In genomic region chr4:102632236-102632635, GRCh38 we compare ENCODE assay signal across 21 cellular contexts.
A peak's percentile ranks its signal among the peaks of the same experiment; 100 is the strongest.
DNase-seq lines count a peak whose midpoint lies in the region; ATAC-seq, FAIRE-seq and TF ChIP-seq lines count a peak whose summit lies in the region.
"Had no signal": no experiment of that assay in that cellular context is flagged by ENCODE, and none has a peak within 500 bp of the region (broad histone marks: within the 10 kb centered on the region; RNA-seq: fewer than 3 reads in every experiment).

No MANE protein-coding gene starts in this region.

- peak overlapping the region; percentile 65 for H3K27ac Mint-ChIP-seq in activated naive CD4-positive, alpha-beta T cell treated with anti-CD3 and anti-CD28 coated beads, Interleukin-2, amount 50 U/mL, for 24 hours
- H3K27ac Mint-ChIP-seq in CD8-positive, alpha-beta memory T cell = peak overlapping the region in 7 of 8 donors; percentile 69 to 98 (median 92)
- H3K27ac Mint-ChIP-seq in naive thymus-derived CD8-positive, alpha-beta T cell = peak overlapping the region; percentile 74 to 98 (median 96)
- H3K27ac Mint-ChIP-seq: GM23338, H9 had no signal

- H2BK15ac ChIP-seq in neuronal stem cell (ENCODE audit: low read length) = no peak overlapping the region

- H3K27me3 Mint-ChIP-seq in activated naive CD4-positive, alpha-beta T cell treated with anti-CD3 and anti-CD28 coated beads, Interleukin-2, amount 50 U/mL, for 24 hours = no peaks in the 10 kb centered on the region
- no peaks in the 10 kb centered on the region for H3K27me3 Mint-ChIP-seq in CD8-positive, alpha-beta memory T cell
- H3K27me3 Mint-ChIP-seq in naive thymus-derived CD8-positive, alpha-beta T cell = no peaks in the 10 kb centered on the region

- H3K36me3 Mint-ChIP-seq in activated naive CD4-positive, alpha-beta T cell treated with anti-CD3 and anti-CD28 coated beads, Interleukin-2, amount 50 U/mL, for 24 hours = peaks cover 6% of the 10 kb centered on the region
- H3K36me3 Mint-ChIP-seq in CD8-positive, alpha-beta memory T cell = peaks cover 5 to 49% (median 20%) of the 10 kb centered on the region in 3 donors
- peaks cover 0 to 22% (median 22%) of the 10 kb centered on the region in 3 donors for H3K36me3 Mint-ChIP-seq in naive thymus-derived CD8-positive, alpha-beta T cell

- CTCF ChIA-PET in CD8-positive, alpha-beta memory T cell (lab: Charles Lee) = interaction anchor here (1.5 kb wide), 1 partner anchor 201 kb away, joined by 6 read pairs; no protein-coding TSS in a partner anchor
- CTCF ChIA-PET in endothelial cell of umbilical vein (lab: Charles Lee) = interaction anchor here (0.6 to 1.1 kb wide), 3 partner anchors 8 to 241 kb away, joined by 4 to 5 read pairs (median 4); no protein-coding TSS in a partner anchor

- TF ChIP-seq CTCF in endothelial cell of umbilical vein (IDR thresholded peaks at IDR 0.05; ENCODE audit: extremely low read depth in 1 of 2, insufficient read depth in 1 of 2, low read depth in 1 of 2, low read length in 2 of 2) = no peak

- peaks cover 55% of the 10 kb centered on the region for H3K4me1 Mint-ChIP-seq in activated naive CD4-positive, alpha-beta T cell treated with anti-CD3 and anti-CD28 coated beads, Interleukin-2, amount 50 U/mL, for 24 hours
- H3K4me1 Mint-ChIP-seq in CD8-positive, alpha-beta memory T cell = peaks cover 50 to 57% (median 53%) of the 10 kb centered on the region in 3 donors
- peaks cover 23 to 58% (median 53%) of the 10 kb centered on the region in 4 donors for H3K4me1 Mint-ChIP-seq in naive thymus-derived CD8-positive, alpha-beta T cell
- H3K4me1 Mint-ChIP-seq: GM23338, H9 had no signal

- no peak for ATAC-seq in naive thymus-derived CD8-positive, alpha-beta T cell
- ATAC-seq in HG02798 (IDR thresholded peaks at IDR 0.05; ENCODE audit: poor library complexity, unreplicated experiment) = no peak
- ATAC-seq: GM23338, Panc1 had no signal

- H3K4me2 ChIP-seq in endothelial cell of umbilical vein (ENCODE audit: insufficient read depth, low read length) (peak overlapping the region; percentile 62), neuronal stem cell (ENCODE audit: insufficient read depth, low read length, poor library complexity, severe bottlenecking) (no peak overlapping the region)
- H3K4me2 ChIP-seq: GM23338 had no signal

- no peaks in the 10 kb centered on the region for H3K9me3 ChIP-seq in CD8-positive, alpha-beta memory T cell (ENCODE audit: low read length)
- H3K9me3 ChIP-seq in endothelial cell of umbilical vein (replicated peaks; ENCODE audit: control insufficient read depth, insufficient read depth, low read length) (no peaks in the 10 kb centered on the region), neuronal stem cell (replicated peaks in 1 of 2; ENCODE audit: control insufficient read depth in 2 of 2, insufficient read depth in 1 of 2, low read depth in 1 of 2, low read length in 2 of 2) (no peaks in the 10 kb centered on the region)

- H3K79me1 ChIP-seq in neuronal stem cell (ENCODE audit: low read depth, low read length) = no peaks in the 10 kb centered on the region

- no peaks in the 10 kb centered on the region for H3K9me3 Mint-ChIP-seq in activated naive CD4-positive, alpha-beta T cell treated with anti-CD3 and anti-CD28 coated beads, Interleukin-2, amount 50 U/mL, for 24 hours
- H3K9me3 Mint-ChIP-seq in CD8-positive, alpha-beta memory T cell = no peaks in the 10 kb centered on the region
- no peaks in the 10 kb centered on the region for H3K9me3 Mint-ChIP-seq in naive thymus-derived CD8-positive, alpha-beta T cell
- H3K9me3 Mint-ChIP-seq: GM23338, H9 had no signal

- no peak overlapping the region for H2BK120ac ChIP-seq in neuronal stem cell (ENCODE audit: low read depth, low read length)

- H3K79me2 ChIP-seq in endothelial cell of umbilical vein (ENCODE audit: control insufficient read depth, insufficient read depth, low read length) = no peaks in the 10 kb centered on the region

- peak; percentile 82 for FAIRE-seq in endothelial cell of umbilical vein (lab: Jason Lieb, UNC)
- FAIRE-seq: GM12891 had no signal

- H3K9ac ChIP-seq in endothelial cell of umbilical vein (replicated peaks; ENCODE audit: extremely low read depth, insufficient read depth, low read length) (no peak overlapping the region), neuronal stem cell (ENCODE audit: low read depth, low read length, poor library complexity) (no peak overlapping the region)

- H3K4me1 ChIP-seq in CD8-positive, alpha-beta memory T cell (ENCODE audit: insufficient read depth, low read length) = peaks cover 35% of the 10 kb centered on the region
- peaks cover 26% of the 10 kb centered on the region for H3K4me1 ChIP-seq in endothelial cell of umbilical vein (ENCODE audit: control insufficient read depth, extremely low read depth, insufficient read depth, low read length)
- H3K4me1 ChIP-seq in neuronal stem cell (ENCODE audit: control insufficient read depth in 2 of 2, insufficient read depth in 1 of 2, low read depth in 1 of 2, low read length in 2 of 2) = peaks cover 2 to 7% of the 10 kb centered on the region in 2 donors

- no peaks in the 10 kb centered on the region for H4K20me1 ChIP-seq in endothelial cell of umbilical vein (replicated peaks; ENCODE audit: control insufficient read depth, extremely low read depth, insufficient read depth, low read length)

- BruUV-seq in endothelial cell of umbilical vein (replicated peaks; lab: Mats Ljungman, UMichigan) = no TSS peak

- no peak for TF ChIP-seq POLR2A in endothelial cell of umbilical vein (IDR thresholded peaks at IDR 0.05; ENCODE audit: low read depth, low read length)

- H4K91ac ChIP-seq in neuronal stem cell (ENCODE audit: low read depth, low read length, poor library complexity) = no peak overlapping the region

- H3K4me3 ChIP-seq in CD8-positive, alpha-beta memory T cell (ENCODE audit: low read length) = no peak overlapping the region
- H3K4me3 ChIP-seq in endothelial cell of umbilical vein (replicated peaks in 1 of 3; ENCODE audit: insufficient read depth in 1 of 3, low read depth in 1 of 3, low read length in 3 of 3) (no peak overlapping the region), neuronal stem cell (ENCODE audit: low read length in 2 of 2) (no peak overlapping the region)
- H3K4me3 ChIP-seq: GM23338 had no signal

- no peak overlapping the region for H3K27ac ChIP-seq in CD8-positive, alpha-beta memory T cell (ENCODE audit: low read depth, low read length)
- peak overlapping the region; percentile 27 for H3K27ac ChIP-seq in endothelial cell of umbilical vein (ENCODE audit: insufficient read depth, low read depth, low read length)
- H3K27ac ChIP-seq in neuronal stem cell (replicated peaks; ENCODE audit: low read length) = no peak overlapping the region
- H3K27ac ChIP-seq: RWPE1 had no signal

- H2BK12ac ChIP-seq in neuronal stem cell (ENCODE audit: low read length) = no peak overlapping the region

- no peak overlapping the region for H2BK5ac ChIP-seq in neuronal stem cell (ENCODE audit: low read length)

- no CpG with 5 or more reads among the region's 2 CpGs for WGBS in neuronal stem cell (ENCODE audit: extremely low coverage in 2 of 2, insufficient read length in 2 of 2, insufficient replicate concordance in 1 of 2), 2 donors

- H3K14ac ChIP-seq in neuronal stem cell (ENCODE audit: low read length) = no peak overlapping the region

- intact Hi-C loops in endothelial cell of umbilical vein (cut with micrococcal nuclease) = no loop called here

- POLR2A ChIA-PET in CD8-positive, alpha-beta memory T cell (lab: Charles Lee) = no interaction called here
- POLR2A ChIA-PET in endothelial cell of umbilical vein (lab: Charles Lee) = no interaction called here
- POLR2A ChIA-PET in naive thymus-derived CD8-positive, alpha-beta T cell (lab: Charles Lee) = interaction anchor here (2.6 kb wide), 1 partner anchor 195 kb away, joined by 30 read pairs; the partner anchor contains the start of gene UBE2D3

- H2AFZ ChIP-seq in endothelial cell of umbilical vein (ENCODE audit: low read depth, low read length) = peak overlapping the region; percentile 41
- no peak overlapping the region for H2AFZ ChIP-seq in neuronal stem cell (ENCODE audit: low read length)
- H2AFZ ChIP-seq: GM23338 had no signal

- H3K18ac ChIP-seq in neuronal stem cell (ENCODE audit: low read length) = no peak overlapping the region

- no peaks in the 10 kb centered on the region for H3K36me3 ChIP-seq in CD8-positive, alpha-beta memory T cell (ENCODE audit: insufficient read depth, low read length)
- H3K36me3 ChIP-seq in endothelial cell of umbilical vein (ENCODE audit: control insufficient read depth in 2 of 2, extremely low read depth in 1 of 2, insufficient read depth in 2 of 2, low read length in 2 of 2) (no peaks in the 10 kb centered on the region), neuronal stem cell (replicated peaks in 1 of 2; ENCODE audit: control insufficient read depth in 2 of 2, insufficient read depth in 2 of 2, low read length in 2 of 2) (peaks cover 10 to 12% of the 10 kb centered on the region in 2 donors)

- dilution Hi-C loops in endothelial cell of umbilical vein (cut with MboI; ENCODE audit: extremely low pct_ligation_motif_present, low sequenced_read_pairs) = no loop called here

- no peaks in the 10 kb centered on the region for H3K9me1 ChIP-seq in endothelial cell of umbilical vein (replicated peaks; ENCODE audit: control insufficient read depth, extremely low read depth, insufficient read depth, low read length)

- no peak overlapping the region for H2AK5ac ChIP-seq in neuronal stem cell (ENCODE audit: low read depth, low read length)

- no peak overlapping the region for H3K4ac ChIP-seq in neuronal stem cell (ENCODE audit: low read length)

- no peak overlapping the region for H3K4me3 Mint-ChIP-seq in activated naive CD4-positive, alpha-beta T cell treated with anti-CD3 and anti-CD28 coated beads, Interleukin-2, amount 50 U/mL, for 24 hours
- H3K4me3 Mint-ChIP-seq in CD8-positive, alpha-beta memory T cell = no peak overlapping the region
- H3K4me3 Mint-ChIP-seq in naive thymus-derived CD8-positive, alpha-beta T cell = peak overlapping the region in 2 of 10 donors; percentile 60 to 72
- H3K4me3 Mint-ChIP-seq: GM23338, H9 had no signal

- no peaks in the 10 kb centered on the region for H3K27me3 ChIP-seq in CD8-positive, alpha-beta memory T cell (ENCODE audit: insufficient read depth, low read length, poor library complexity, severe bottlenecking)
- no peaks in the 10 kb centered on the region for H3K27me3 ChIP-seq in endothelial cell of umbilical vein (ENCODE audit: control insufficient read depth in 2 of 2, insufficient read depth in 2 of 2, low read length in 2 of 2)
- H3K27me3 ChIP-seq in neuronal stem cell (ENCODE audit: control insufficient read depth in 3 of 3, insufficient read depth in 3 of 3, low read depth in 1 of 3, low read length in 3 of 3) = no peaks in the 10 kb centered on the region

- no peak overlapping the region for H4K8ac ChIP-seq in neuronal stem cell (ENCODE audit: low read depth, low read length)

- H3K23ac ChIP-seq in neuronal stem cell (ENCODE audit: low read depth, low read length, poor library complexity) = no peak overlapping the region

- DNase-seq in activated naive CD4-positive, alpha-beta T cell treated with Interleukin-2 at 50 U/mL for 16 hours = no peak
- DNase-seq in CD8-positive, alpha-beta memory T cell = no peak
- peak; percentile 57 for DNase-seq in endothelial cell of umbilical vein (ENCODE audit: low read depth, low spot score)
- DNase-seq in naive thymus-derived CD8-positive, alpha-beta T cell = no peak
- DNase-seq in neuronal stem cell (ENCODE audit: low spot score) = no peak
- DNase-seq in activated CD8-positive, alpha-beta memory T cell treated with anti-CD3 and anti-CD28 coated beads for 24 hours = no peak
- DNase-seq: Calu3, DMS79 treated with DMSO at 0.1 percent for 48 hours, GF-D8, H9, KBM-7, NCI-H2029 treated with DMSO at 0.1 percent for 48 hours, NCI-H2227 treated with DMSO at 0.1 percent for 48 hours, NCI-H526 treated with DMSO at 0.1 percent for 48 hours, SHP77 had no signal
